Comparison of ENCODE assay signal across 27 cellular contexts in genomic region chr7:94325121-94325475, GRCh38.
"Had no signal": no experiment of that assay in that cellular context is flagged by ENCODE, and none has a peak within 500 bp of the region (broad histone marks: within the 10 kb centered on the region; RNA-seq: fewer than 3 reads in every experiment).

No MANE protein-coding gene starts in this region.

- H3K36me3 ChIP-seq: esophagus squamous epithelium, heart left ventricle, neutrophil, transverse colon had no signal

- H3K27me3 ChIP-seq: body of pancreas, esophagus squamous epithelium, foreskin keratinocyte, heart left ventricle, neutrophil, transverse colon had no signal

- FAIRE-seq: endothelial cell of umbilical vein, islet of Langerhans had no signal

- H3K36me3 Mint-ChIP-seq: activated naive CD4-positive, alpha-beta T cell treated with anti-CD3 and anti-CD28 coated beads, Interleukin-2, amount 50 U/mL, for 24 hours had no signal

- H3K9me3 ChIP-seq: neutrophil had no signal

- H3K27me3 Mint-ChIP-seq: activated CD4-positive, alpha-beta T cell treated with anti-CD3 and anti-CD28 coated beads, Interleukin-2, amount 10 ng/mL, durations not matched to agents 24 days and 14 days had no signal

- H3K27ac Mint-ChIP-seq: activated CD4-positive, alpha-beta T cell treated with anti-CD3 and anti-CD28 coated beads, Interleukin-2, amount 10 ng/mL, durations not matched to agents 24 days and 14 days; activated CD8-positive, alpha-beta T cell treated with anti-CD3 and anti-CD28 coated beads, Interleukin-2, amount 10 ng/mL, durations not matched to agents 7 days and 5 days; activated naive CD4-positive, alpha-beta T cell treated with anti-CD3 and anti-CD28 coated beads, Interleukin-2, amount 50 U/mL, for 24 hours; naive thymus-derived CD8-positive, alpha-beta T cell had no signal

- H3K4me3 Mint-ChIP-seq: activated CD4-positive, alpha-beta T cell treated with anti-CD3 and anti-CD28 coated beads, Interleukin-2, amount 10 ng/mL, durations not matched to agents 24 days and 14 days; activated CD8-positive, alpha-beta T cell treated with anti-CD3 and anti-CD28 coated beads, Interleukin-2, amount 10 ng/mL, durations not matched to agents 7 days and 5 days; activated naive CD4-positive, alpha-beta T cell treated with anti-CD3 and anti-CD28 coated beads, Interleukin-2, amount 50 U/mL, for 24 hours; naive thymus-derived CD8-positive, alpha-beta T cell had no signal

- ATAC-seq: activated CD8-positive, alpha-beta T cell treated with anti-CD3 and anti-CD28 coated beads, Interleukin-2, amount 10 ng/mL, durations not matched to agents 7 days and 5 days; body of pancreas; foreskin keratinocyte; left colon; mucosa of descending colon; naive thymus-derived CD8-positive, alpha-beta T cell had no signal

- H3K4me1 ChIP-seq: body of pancreas, esophagus squamous epithelium, foreskin keratinocyte, heart left ventricle, transverse colon had no signal

- H3K4me3 ChIP-seq: body of pancreas, coronary artery, esophagus squamous epithelium, heart left ventricle, mucosa of descending colon, transverse colon had no signal

- H3K27ac ChIP-seq: body of pancreas, foreskin keratinocyte, neutrophil, transverse colon had no signal

- DNase-seq: activated CD4-positive, alpha-beta T cell treated with anti-CD3 and anti-CD28 coated beads, Interleukin-2, amount 10 ng/mL, durations not matched to agents 24 days and 14 days; activated CD4-positive, CD25-positive, alpha-beta regulatory T cell; activated CD8-positive, alpha-beta memory T cell treated with anti-CD3 and anti-CD28 coated beads, Interleukin-2, amount 50 U/mL, for 4 hours; activated CD8-positive, alpha-beta T cell treated with anti-CD3 and anti-CD28 coated beads, Interleukin-2, amount 10 ng/mL, durations not matched to agents 7 days and 5 days; activated effector memory CD4-positive, alpha-beta T cell treated with anti-CD3 and anti-CD28 coated beads, Interleukin-2, amount 50 U/mL, for 16 hours; activated T-cell treated with anti-CD3 and anti-CD28 coated beads, Interleukin-2, amount 50 U/mL, for 48 hours; body of pancreas; caudate nucleus; effector CD8-positive, alpha-beta T cell; esophagus squamous epithelium; foreskin keratinocyte; heart left ventricle; left colon; mucosa of descending colon; naive thymus-derived CD8-positive, alpha-beta T cell; posterior cingulate gyrus; retina; stimulated activated CD4-positive, alpha-beta T cell treated with anti-CD3 and anti-CD28 coated beads, Interleukin-15, amount 100 ng/mL, for 24 hours; stimulated activated CD4-positive, alpha-beta T cell treated with anti-CD3 and anti-CD28 coated beads, Interleukin-4, amount 100 ng/mL, for 24 hours; stimulated activated naive CD4-positive, alpha-beta T cell; substantia nigra; transverse colon had no signal

- H3K9me3 Mint-ChIP-seq: activated naive CD4-positive, alpha-beta T cell treated with anti-CD3 and anti-CD28 coated beads, Interleukin-2, amount 50 U/mL, for 24 hours had no signal

- H3K4me1 Mint-ChIP-seq: activated CD4-positive, alpha-beta T cell treated with anti-CD3 and anti-CD28 coated beads, Interleukin-2, amount 10 ng/mL, durations not matched to agents 24 days and 14 days; activated naive CD4-positive, alpha-beta T cell treated with anti-CD3 and anti-CD28 coated beads, Interleukin-2, amount 50 U/mL, for 24 hours; naive thymus-derived CD8-positive, alpha-beta T cell had no signal
